In the genomic region with DNA sequence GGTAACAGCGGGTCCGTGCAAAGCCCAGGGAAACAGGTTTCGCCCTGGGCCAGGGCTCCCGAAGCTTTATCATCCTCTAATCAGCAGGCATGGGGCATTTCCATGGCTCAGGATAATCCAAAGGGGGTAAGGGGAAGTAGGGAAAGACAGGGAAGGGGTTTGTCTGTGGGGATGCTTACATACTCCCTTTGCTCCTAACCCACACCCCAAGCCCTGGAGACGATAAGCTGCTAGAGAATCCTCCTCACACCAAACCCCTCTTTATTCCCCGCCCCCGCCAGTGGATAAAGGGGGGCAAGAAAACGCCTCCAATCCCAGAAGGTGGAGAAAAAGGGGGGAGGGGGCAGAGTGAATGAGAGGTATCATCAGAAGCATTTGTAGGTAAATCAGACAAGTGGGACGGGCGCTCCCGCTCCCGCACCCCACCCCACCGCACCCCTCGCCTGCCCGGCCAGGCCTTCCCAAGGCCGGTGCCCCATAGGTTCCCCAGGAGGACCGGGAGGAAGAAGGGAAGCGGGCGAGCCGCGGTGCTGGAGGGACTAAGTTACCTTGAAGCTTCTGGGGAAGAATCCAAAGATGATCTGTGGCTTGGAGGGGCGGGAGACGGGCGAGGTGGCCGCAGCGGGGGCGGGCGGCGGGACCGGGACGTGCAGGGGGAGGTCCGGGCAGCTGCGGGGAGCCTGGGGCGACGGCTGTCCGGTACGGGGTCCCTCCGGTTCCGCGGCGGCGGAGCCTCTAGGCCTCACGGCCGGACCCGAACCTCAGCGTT, we compare ENCODE assay signal across 8 cellular contexts. TPM values are rescaled to one million over a fixed set of nuclear protein-coding genes. Genes with fewer than 3 reads are reported as not detected.
DNase-seq lines count a peak whose midpoint lies in the region; ATAC-seq and TF ChIP-seq lines count a peak whose summit lies in the region.

No MANE protein-coding gene starts in this region.

- H3K9ac ChIP-seq in NT2/D1 (ENCODE audit: insufficient read length, low read depth): peak overlapping the region; percentile 85

- peaks cover 46% of the 10 kb centered on the region for H3K4me1 Mint-ChIP-seq in brain
- H3K4me1 Mint-ChIP-seq in stimulated activated naive B cell treated with anti-CD40 and anti-IgM and Interleukin-4, amounts not matched to agents 10 μg/mL and 1 μg/mL and 100 μg/mL, for 72 hours: peaks cover 16 to 28% of the 10 kb centered on the region in 2 donors

- H3K4me1 ChIP-seq in NT2/D1 (ENCODE audit: insufficient read depth, insufficient read length): no peaks in the 10 kb centered on the region

- ATAC-seq in HG02571 (IDR thresholded peaks at IDR 0.05; ENCODE audit: unreplicated experiment) (peak; percentile 3), HG03378 (IDR thresholded peaks at IDR 0.05; ENCODE audit: unreplicated experiment) (no peak)
- ATAC-seq in stimulated activated naive B cell treated with anti-CD40 and anti-IgM and Interleukin-4, amounts not matched to agents 10 μg/mL and 1 μg/mL and 100 μg/mL, for 72 hours (replicated peaks): peak; percentile 5 to 6

- peaks cover 26% of the 10 kb centered on the region for H3K36me3 Mint-ChIP-seq in brain
- peaks cover 9 to 20% of the 10 kb centered on the region in 2 donors for H3K36me3 Mint-ChIP-seq in stimulated activated naive B cell treated with anti-CD40 and anti-IgM and Interleukin-4, amounts not matched to agents 10 μg/mL and 1 μg/mL and 100 μg/mL, for 72 hours

- H3K27ac Mint-ChIP-seq in brain: peak overlapping the region; percentile 73 to 97 (median 87)
- peak overlapping the region; percentile 93 for H3K27ac Mint-ChIP-seq in stimulated activated naive B cell treated with anti-CD40 and anti-IgM and Interleukin-4, amounts not matched to agents 10 μg/mL and 1 μg/mL and 100 μg/mL, for 72 hours

- DNase-seq in NCI-H510A (lab: John Stamatoyannopoulos, UW): peak; percentile 12
- DNase-seq in NCI-H510A treated with DMSO at 0.1 percent for 48 hours (lab: John Stamatoyannopoulos, UW): no peak
- DNase-seq in NT2/D1 (ENCODE audit: low read depth, low spot score): no peak
- peak; percentile 67 for DNase-seq in islet precursor cell
- DNase-seq in stimulated activated naive B cell treated with anti-CD40 and anti-IgM and Interleukin-4, amounts not matched to agents 10 μg/mL and 1 μg/mL and 100 μg/mL, for 72 hours: peak; percentile 2

- H3K4me3 ChIP-seq in NT2/D1 (ENCODE audit: insufficient read length, low read depth): peak overlapping the region; percentile 73

- no peaks in the 10 kb centered on the region for H3K27me3 ChIP-seq in NT2/D1 (ENCODE audit: insufficient read depth, insufficient read length)

- H3K27me3 Mint-ChIP-seq in brain: peaks cover 9% of the 10 kb centered on the region
- H3K27me3 Mint-ChIP-seq in stimulated activated naive B cell treated with anti-CD40 and anti-IgM and Interleukin-4, amounts not matched to agents 10 μg/mL and 1 μg/mL and 100 μg/mL, for 72 hours: no peaks in the 10 kb centered on the region

- H3K9me3 Mint-ChIP-seq in brain: peaks cover 0 to 4% (median 0%) of the 10 kb centered on the region in 5 experiments
- no peaks in the 10 kb centered on the region for H3K9me3 Mint-ChIP-seq in stimulated activated naive B cell treated with anti-CD40 and anti-IgM and Interleukin-4, amounts not matched to agents 10 μg/mL and 1 μg/mL and 100 μg/mL, for 72 hours

- no peak for TF ChIP-seq CTCF in brain (conservative IDR thresholded peaks at IDR 0.05)

- peaks cover 24% of the 10 kb centered on the region for H3K36me3 ChIP-seq in NT2/D1 (ENCODE audit: insufficient read depth, insufficient read length, low read length)

- peak overlapping the region; percentile 90 to 98 (median 93) for H3K4me3 Mint-ChIP-seq in brain
- H3K4me3 Mint-ChIP-seq in stimulated activated naive B cell treated with anti-CD40 and anti-IgM and Interleukin-4, amounts not matched to agents 10 μg/mL and 1 μg/mL and 100 μg/mL, for 72 hours: peak overlapping the region; percentile 93 to 99

- no peaks in the 10 kb centered on the region for H3K9me3 ChIP-seq in NT2/D1 (ENCODE audit: insufficient read depth, low read length)

RNA-seq across cellular contexts. Expression of a gene that starts 0.8 kb away (rescaled TPM):
- 28.2 TPM for polyA plus RNA-seq in brain (ENCODE audit: insufficient read depth, low read depth, low replicate concordance)

Comparison
In these comparisons a context has a peak if more than half of its experiments do, and no peak if none do; other contexts are left out.
1. DNase-seq: peak in NCI-H510A (single experiment), islet precursor cell (single experiment) and stimulated activated naive B cell treated with anti-CD40 and anti-IgM and Interleukin-4, amounts not matched to agents 10 μg/mL and 1 μg/mL and 100 μg/mL, for 72 hours (single experiment); none in NCI-H510A treated with DMSO at 0.1 percent for 48 hours (single experiment) and NT2/D1 (single experiment).